Comparison of ENCODE assay signal across 8 cellular contexts in genomic region chr4:54100607-54101189, GRCh38. TPM values are rescaled to one million over a fixed set of nuclear protein-coding genes. Genes with fewer than 3 reads are reported as not detected.
A peak's percentile ranks its signal among the peaks of the same experiment; 100 is the strongest.
DNase-seq lines count a peak whose midpoint lies in the region; TF ChIP-seq lines count a peak whose summit lies in the region.

No MANE protein-coding gene starts in this region.

- H3K9ac ChIP-seq in BLaER1 treated with 17β-estradiol and CSF1 and Interleukin-3, amounts not matched to agents 10 nM and 100 nM, result no peak overlapping the region

- H3K4me2 ChIP-seq in BLaER1 treated with 17β-estradiol and CSF1 and Interleukin-3, amounts not matched to agents 10 nM and 100 nM, result peak overlapping the region; percentile 77 to 94 (median 87)

- H3K4me3 ChIP-seq in BLaER1 treated with 17β-estradiol and CSF1 and Interleukin-3, amounts not matched to agents 10 nM and 100 nM, result peak overlapping the region; percentile 35 to 65 (median 48); a peak in 18 of 20 replicates
- H3K4me3 ChIP-seq in choroid plexus epithelial cell (ENCODE audit: low read depth, low read length), result peak overlapping the region; percentile 33

- H3K4me1 Mint-ChIP-seq in IgD-negative memory B cell (peaks cover 18 to 43% (median 32%) of the 10 kb centered on the region in 3 donors), nephron (peaks cover 36% of the 10 kb centered on the region)

- H3K27ac ChIP-seq in BLaER1 treated with 17β-estradiol and CSF1 and Interleukin-3, amounts not matched to agents 10 nM and 100 nM, result no peak overlapping the region

- no peaks in the 10 kb centered on the region for H3K36me3 ChIP-seq in BLaER1 treated with 17β-estradiol and CSF1 and Interleukin-3, amounts not matched to agents 10 nM and 100 nM

- H3K36me3 Mint-ChIP-seq in IgD-negative memory B cell (no peaks in the 10 kb centered on the region), nephron (ENCODE audit: low read depth) (no peaks in the 10 kb centered on the region)

- H3K27me3 Mint-ChIP-seq in IgD-negative memory B cell (peaks cover 82% of the 10 kb centered on the region), nephron (ENCODE audit: low read depth) (peaks cover 100% of the 10 kb centered on the region)

- peaks cover 88 to 100% (median 94%) of the 10 kb centered on the region in 11 experiments for H3K27me3 ChIP-seq in BLaER1 treated with 17β-estradiol and CSF1 and Interleukin-3, amounts not matched to agents 10 nM and 100 nM

- peaks cover 0 to 10% (median 0%) of the 10 kb centered on the region in 3 donors for H3K9me3 Mint-ChIP-seq in IgD-negative memory B cell
- no peaks in the 10 kb centered on the region for H3K9me3 Mint-ChIP-seq in nephron

- no peak for DNase-seq in choroid plexus epithelial cell (ENCODE audit: low read depth)
- DNase-seq in NCI-H128 (lab: John Stamatoyannopoulos, UW; ENCODE audit: unreplicated experiment), result no peak
- no peak for DNase-seq in activated CD4-positive, CD25-positive, alpha-beta regulatory T cell (lab: John Stamatoyannopoulos, UW)
- no peak for DNase-seq in dedifferentiated amniotic fluid mesenchymal stem cell (ENCODE audit: extremely low spot score)
- DNase-seq in NCI-H2029 (lab: John Stamatoyannopoulos, UW), result no peak

- H3K9me3 ChIP-seq in BLaER1 treated with 17β-estradiol and CSF1 and Interleukin-3, amounts not matched to agents 10 nM and 100 nM (replicated peaks in 1 of 11), result peaks cover 0 to 38% (median 25%) of the 10 kb centered on the region in 11 experiments; a peak in 18 of 22 replicates

- peaks cover 20 to 53% (median 23%) of the 10 kb centered on the region in 10 experiments for H3K4me1 ChIP-seq in BLaER1 treated with 17β-estradiol and CSF1 and Interleukin-3, amounts not matched to agents 10 nM and 100 nM

- TF ChIP-seq CTCF in choroid plexus epithelial cell (conservative IDR thresholded peaks at IDR 0.05; ENCODE audit: low read depth, low read length), result no peak
- no peak for TF ChIP-seq CTCF in nephron (IDR thresholded peaks at IDR 0.05; ENCODE audit: unreplicated experiment in 3 of 3)

- peak overlapping the region; percentile 44 to 90 (median 79) for H3K27ac Mint-ChIP-seq in IgD-negative memory B cell
- no peak overlapping the region for H3K27ac Mint-ChIP-seq in nephron

- H3K4me3 Mint-ChIP-seq in IgD-negative memory B cell (peak overlapping the region; percentile 69 to 87 (median 76)), nephron (peak overlapping the region; percentile 51 to 67 (median 55))

- peaks cover 0 to 41% (median 8%) of the 10 kb centered on the region in 11 experiments; a peak in 9 of 22 replicates for H4K20me1 ChIP-seq in BLaER1 treated with 17β-estradiol and CSF1 and Interleukin-3, amounts not matched to agents 10 nM and 100 nM

RNA-seq across cellular contexts. Expression of gene GSX2, which starts 0.7 kb away (rescaled TPM):
- polyA plus RNA-seq in IgD-negative memory B cell, result 1.2 TPM

RNA-seq across cellular contexts. Expression of gene CHIC2, which starts 36.3 kb away (rescaled TPM):
- 43.6 TPM for polyA plus RNA-seq in IgD-negative memory B cell

Comparison
In these comparisons a context has a peak if more than half of its experiments do, and no peak if none do; other contexts are left out.
1. H3K27ac Mint-ChIP-seq: peak in IgD-negative memory B cell (3 of 3); none in nephron (0 of 3).